ENCODE assay signal across 8 cellular contexts in the genomic region with DNA sequence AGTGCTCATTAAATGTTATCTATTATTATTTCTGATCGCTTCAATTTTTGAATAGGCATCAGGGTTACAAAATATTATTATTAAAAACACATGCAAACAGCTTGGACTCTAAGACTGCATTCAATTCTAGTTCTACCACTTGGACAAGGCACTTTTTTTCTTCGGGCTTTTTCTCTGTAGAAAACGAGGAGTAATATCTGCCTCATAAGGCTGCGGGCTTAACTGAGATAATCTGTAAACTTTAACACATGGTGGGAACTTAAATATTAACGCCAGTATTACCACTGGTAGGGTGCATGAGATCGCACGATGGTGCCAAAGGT. TPM values are rescaled to one million over a fixed set of nuclear protein-coding genes. Genes with fewer than 3 reads are reported as not detected.
A peak's percentile ranks its signal among the peaks of the same experiment; 100 is the strongest.
DNase-seq lines count a peak whose midpoint lies in the region; ATAC-seq and TF ChIP-seq lines count a peak whose summit lies in the region.

No MANE protein-coding gene starts in this region.

- peaks cover 4% of the 10 kb centered on the region for H3K27me3 Mint-ChIP-seq in activated naive CD8-positive, alpha-beta T cell treated with anti-CD3 and anti-CD28 coated beads for 36 hours

- TF ChIP-seq CTCF in kidney epithelial cell (IDR thresholded peaks at IDR 0.05; ENCODE audit: insufficient read depth, low read length, poor library complexity, severe bottlenecking): no peak
- no peak for TF ChIP-seq CTCF in tibial artery (IDR thresholded peaks at IDR 0.05)

- intact Hi-C loops in tibial artery (cut with DNase I; ENCODE audit: low total_unique reads): loop anchor here (5.0 to 10.0 kb wide), 2 partner anchors 901 to 1098 kb away; a partner anchor contains a TSS

- no peaks in the 10 kb centered on the region for H3K9me3 ChIP-seq in tibial artery

- peak overlapping the region; percentile 98 for H3K4me3 Mint-ChIP-seq in activated naive CD8-positive, alpha-beta T cell treated with anti-CD3 and anti-CD28 coated beads for 36 hours

- H3K27ac Mint-ChIP-seq in activated naive CD8-positive, alpha-beta T cell treated with anti-CD3 and anti-CD28 coated beads for 36 hours: peak overlapping the region; percentile 96

- peak overlapping the region; percentile 98 for H3K4me3 ChIP-seq in kidney epithelial cell (ENCODE audit: low read depth, low read length)
- H3K4me3 ChIP-seq in tibial artery: peak overlapping the region; percentile 65 to 93

- peaks cover 9% of the 10 kb centered on the region for H3K36me3 Mint-ChIP-seq in activated naive CD8-positive, alpha-beta T cell treated with anti-CD3 and anti-CD28 coated beads for 36 hours

- peaks cover 0 to 9% (median 8%) of the 10 kb centered on the region in 4 donors for H3K4me1 ChIP-seq in tibial artery

- peaks cover 30% of the 10 kb centered on the region for H3K4me1 Mint-ChIP-seq in activated naive CD8-positive, alpha-beta T cell treated with anti-CD3 and anti-CD28 coated beads for 36 hours

- H3K27me3 ChIP-seq in kidney epithelial cell (ENCODE audit: control insufficient read depth, insufficient read depth, low read length) (no peaks in the 10 kb centered on the region), tibial artery (no peaks in the 10 kb centered on the region)

- ATAC-seq in GM18868 (IDR thresholded peaks at IDR 0.05; ENCODE audit: unreplicated experiment) (peak; percentile 31), HG02981 (IDR thresholded peaks at IDR 0.05; ENCODE audit: unreplicated experiment) (peak; percentile 52), HG03045 (IDR thresholded peaks at IDR 0.05; ENCODE audit: unreplicated experiment) (no peak)

- no peak for DNase-seq in activated naive CD8-positive, alpha-beta T cell treated with anti-CD3 and anti-CD28 coated beads for 36 hours
- DNase-seq in kidney epithelial cell (ENCODE audit: low read depth): no peak
- no peak for DNase-seq in tibial artery
- DNase-seq in HCEC 1CT: no peak
- DNase-seq in NCI-H345 treated with DMSO at 0.1 percent for 48 hours (lab: John Stamatoyannopoulos, UW; ENCODE audit: unreplicated experiment): no peak

- no peaks in the 10 kb centered on the region for H3K36me3 ChIP-seq in kidney epithelial cell (ENCODE audit: control insufficient read depth, insufficient read depth, low read length)
- no peaks in the 10 kb centered on the region for H3K36me3 ChIP-seq in tibial artery

- H3K27ac ChIP-seq in tibial artery: peak overlapping the region; percentile 68 to 73

- H3K9me3 Mint-ChIP-seq in activated naive CD8-positive, alpha-beta T cell treated with anti-CD3 and anti-CD28 coated beads for 36 hours: no peaks in the 10 kb centered on the region

RNA-seq across cellular contexts. Expression of a gene that starts 0.5 kb away (rescaled TPM):
- 10 to 100 TPM; 50.4 to 52.5 TPM for total RNA-seq in activated naive CD8-positive, alpha-beta T cell treated with anti-CD3 and anti-CD28 coated beads for 36 hours
- total RNA-seq in kidney epithelial cell: 17.9 and 64.3 TPM in 2 replicates

RNA-seq across cellular contexts. Expression of a gene that starts 54.0 kb away (rescaled TPM):
- 100 to 1,000 TPM; 149 TPM for total RNA-seq in activated naive CD8-positive, alpha-beta T cell treated with anti-CD3 and anti-CD28 coated beads for 36 hours
- 2.2 and 3.9 TPM in 2 replicates for total RNA-seq in kidney epithelial cell

Comparison
In these comparisons a context has a peak if more than half of its experiments do, and no peak if none do; other contexts are left out.
1. RNA of a gene that starts 54.0 kb away (total RNA-seq): 149 TPM in activated naive CD8-positive, alpha-beta T cell treated with anti-CD3 and anti-CD28 coated beads for 36 hours; 2.2 to 3.9 TPM in kidney epithelial cell; every median in the first group is over 10 times any median in the second.